1 cellular context compared by ENCODE assay signal in genomic region chr3:50162034-50162883, GRCh38.
TF ChIP-seq lines count a peak whose summit lies in the region.

No MANE protein-coding gene starts in this region.

TF ChIP-seq in HEK293, 187 proteins besides CTCF, POLR2A, EP300 and RAD21 (continued from another document):
- TF ChIP-seq PRDM4 (tag by site-specific recombination; IDR thresholded peaks at IDR 0.05) (no peak), ZNF555 (tag by site-specific recombination; conservative IDR thresholded peaks at IDR 0.05) (no peak), ZNF239 (tag by site-specific recombination; IDR thresholded peaks at IDR 0.05) (no peak), REST (tag by site-specific recombination; IDR thresholded peaks at IDR 0.05) (no peak), ZBTB7A (tag by site-specific recombination; IDR thresholded peaks at IDR 0.05; ENCODE audit: low read depth) (no peak), GLIS1 (tag by site-specific recombination; IDR thresholded peaks at IDR 0.05) (peak; percentile 68), ZIC2 (tag by site-specific recombination; IDR thresholded peaks at IDR 0.05) (peak; percentile 80), ZFP3 (tag by site-specific recombination; IDR thresholded peaks at IDR 0.05; ENCODE audit: low read depth) (no peak)
TF ChIP-seq in HEK293: peak in this region for 2.
